1 cellular context compared by ENCODE assay signal in the genomic region with DNA sequence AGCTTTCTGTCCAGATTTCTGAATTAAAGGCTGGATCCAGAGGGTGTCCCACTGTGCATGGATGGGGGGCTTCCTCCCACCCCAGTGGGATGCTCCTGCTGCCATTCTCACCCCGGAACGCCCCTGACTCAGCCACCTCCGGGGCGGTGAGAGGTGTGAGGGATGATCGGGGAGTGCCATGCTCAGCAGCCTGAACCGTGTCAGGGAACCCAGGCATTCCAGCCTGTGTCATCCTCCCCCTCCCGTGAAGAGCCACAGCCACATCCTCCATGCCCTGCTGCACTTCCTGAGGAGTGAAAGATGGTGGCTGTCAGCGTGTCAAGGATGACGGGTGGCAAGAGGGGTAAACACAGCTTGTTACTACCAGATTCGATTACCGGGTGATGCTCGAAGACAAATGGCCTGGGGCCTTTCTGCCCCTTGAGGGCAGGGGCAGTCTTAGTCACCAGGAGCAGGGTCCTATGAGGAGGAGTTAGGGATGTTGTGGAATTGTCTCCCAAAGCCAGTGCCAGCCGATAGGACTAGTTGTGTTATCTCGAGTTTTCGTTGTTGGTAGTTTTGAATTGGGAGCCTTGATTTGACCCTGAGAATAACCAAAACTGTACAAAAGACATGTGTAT.
TF ChIP-seq lines count a peak whose summit lies in the region.

No MANE protein-coding gene starts in this region.

TF ChIP-seq in IMR-90, 13 proteins besides CTCF, POLR2A, EP300 and RAD21:
- TF ChIP-seq CEBPB (IDR thresholded peaks at IDR 0.05; ENCODE audit: low read depth, low read length): no peak
- TF ChIP-seq CHD1 (IDR thresholded peaks at IDR 0.05; ENCODE audit: low read depth, low read length): no peak
- TF ChIP-seq MXI1 (IDR thresholded peaks at IDR 0.05; ENCODE audit: borderline replicate concordance, low read depth, low read length): no peak
- TF ChIP-seq, protein P1, sequence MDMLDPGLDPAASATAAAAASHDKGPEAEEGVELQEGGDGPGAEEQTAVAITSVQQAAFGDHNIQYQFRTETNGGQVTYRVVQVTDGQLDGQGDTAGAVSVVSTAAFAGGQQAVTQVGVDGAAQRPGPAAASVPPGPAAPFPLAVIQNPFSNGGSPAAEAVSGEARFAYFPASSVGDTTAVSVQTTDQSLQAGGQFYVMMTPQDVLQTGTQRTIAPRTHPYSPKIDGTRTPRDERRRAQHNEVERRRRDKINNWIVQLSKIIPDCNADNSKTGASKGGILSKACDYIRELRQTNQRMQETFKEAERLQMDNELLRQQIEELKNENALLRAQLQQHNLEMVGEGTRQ (IDR thresholded peaks at IDR 0.05; ENCODE audit: low read depth, low read length): no peak
TF ChIP-seq in IMR-90: peak in this region for 0.
